28 cellular contexts compared by ENCODE assay signal in genomic region chr6:137542713-137543112, GRCh38. TPM values are rescaled to one million over a fixed set of nuclear protein-coding genes. Genes with fewer than 3 reads are reported as not detected.
"Had no signal": no experiment of that assay in that cellular context is flagged by ENCODE, and none has a peak within 500 bp of the region (broad histone marks: within the 10 kb centered on the region; RNA-seq: fewer than 3 reads in every experiment).

No MANE protein-coding gene starts in this region.

- H3K27ac Mint-ChIP-seq: activated CD4-positive, alpha-beta T cell treated with anti-CD3 and anti-CD28 coated beads, Interleukin-2, amount 10 ng/mL, durations not matched to agents 24 days and 14 days; endodermal cell; natural killer cell treated with Interleukin-12 subunit alpha and Interleukin-12 subunit beta and Interleukin-15 and Interleukin-18, amount 100 ng/mL, for 72 hours; progenitor cell of endocrine pancreas had no signal

- H3K27ac ChIP-seq: body of pancreas, cardiac muscle cell, esophagus squamous epithelium, gastrocnemius medialis, sigmoid colon, upper lobe of left lung had no signal

- ATAC-seq: body of pancreas; gastrocnemius medialis; left cardiac atrium; natural killer cell treated with Interleukin-12 subunit alpha and Interleukin-12 subunit beta and Interleukin-15 and Interleukin-18, amount 100 ng/mL, for 72 hours had no signal

- H3K9me3 Mint-ChIP-seq: endodermal cell; natural killer cell treated with Interleukin-12 subunit alpha and Interleukin-12 subunit beta and Interleukin-15 and Interleukin-18, amount 100 ng/mL, for 72 hours had no signal

- DNase-seq: activated CD4-positive, alpha-beta T cell treated with anti-CD3 and anti-CD28 coated beads, Interleukin-2, amount 10 ng/mL, durations not matched to agents 24 days and 14 days; activated gamma-delta T cell; anterior cingulate cortex; body of pancreas; cortex of kidney; esophagus squamous epithelium; gastrocnemius medialis; hippocampal formation; islet precursor cell; left cardiac atrium; midbrain; retina; sigmoid colon; SK-N-SH; stimulated activated CD4-positive, alpha-beta T cell treated with anti-CD3 and anti-CD28 coated beads, Interleukin-15, amount 100 ng/mL, for 24 hours; stimulated activated CD4-positive, alpha-beta T cell treated with anti-CD3 and anti-CD28 coated beads, Interleukin-2, amount 100 ng/mL, for 48 hours; stimulated activated CD8-positive, alpha-beta memory T cell treated with anti-CD3 and anti-CD28 coated beads, Interleukin-4, amount 100 ng/mL, for 48 hours; stimulated activated naive CD4-positive, alpha-beta T cell; upper lobe of left lung had no signal

- H3K4me3 Mint-ChIP-seq: activated CD4-positive, alpha-beta T cell treated with anti-CD3 and anti-CD28 coated beads, Interleukin-2, amount 10 ng/mL, durations not matched to agents 24 days and 14 days; endodermal cell; natural killer cell treated with Interleukin-12 subunit alpha and Interleukin-12 subunit beta and Interleukin-15 and Interleukin-18, amount 100 ng/mL, for 72 hours had no signal

- H3K36me3 Mint-ChIP-seq: natural killer cell treated with Interleukin-12 subunit alpha and Interleukin-12 subunit beta and Interleukin-15 and Interleukin-18, amount 100 ng/mL, for 72 hours had no signal

RNA-seq across cellular contexts. Expression of gene OLIG3, which starts 48.5 kb away (rescaled TPM):
- total RNA-seq: activated CD4-positive, alpha-beta T cell treated with anti-CD3 and anti-CD28 coated beads, Interleukin-2, amount 10 ng/mL, durations not matched to agents 24 days and 14 days; body of pancreas; cardiac muscle cell; endodermal cell; esophagus squamous epithelium; gastrocnemius medialis; left cardiac atrium; liver; osteocyte; progenitor cell of endocrine pancreas; sigmoid colon; smooth muscle cell; subcutaneous adipose tissue; T-helper 2 cell treated with Interferon-gamma antibody and Interleukin-4, amounts not matched to agents 100 ng/mL and 5 ng/mL, for 36 hours; upper lobe of left lung had no signal
